1 cellular context compared by ENCODE assay signal in genomic region chr9:101381833-101382342, GRCh38.
TF ChIP-seq lines count a peak whose summit lies in the region.

No MANE protein-coding gene starts in this region.

TF ChIP-seq in K562, 482 proteins besides CTCF, POLR2A, EP300 and RAD21:
- TF ChIP-seq GATAD2A (IDR thresholded peaks at IDR 0.05) (no peak), USF1 (CRISPR knock-in tag; IDR thresholded peaks at IDR 0.05) (peak; percentile 29; the same call in 1 of the 2 replicates)
